Comparison of ENCODE assay signal across 8 cellular contexts in genomic region chr11:65833297-65834030, GRCh38. TPM values are rescaled to one million over a fixed set of nuclear protein-coding genes. Genes with fewer than 3 reads are reported as not detected.
DNase-seq lines count a peak whose midpoint lies in the region; ATAC-seq and TF ChIP-seq lines count a peak whose summit lies in the region.

SNX32 (plus strand) TSS chr11:65833963; CDS start chr11:65834066, 103 bp downstream.

- TF ChIP-seq EP300 in suprapubic skin (IDR thresholded peaks at IDR 0.05) = no peak

- H3K9me3 Mint-ChIP-seq in activated naive CD4-positive, alpha-beta T cell treated with anti-CD3 and anti-CD28 coated beads for 36 hours = no peaks in the 10 kb centered on the region
- H3K9me3 Mint-ChIP-seq in glutamatergic neuron (ENCODE audit: unreplicated experiment) = peaks cover 6% of the 10 kb centered on the region

- no peak for TF ChIP-seq POLR2A in suprapubic skin (IDR thresholded peaks at IDR 0.05)

- 2% methylated on average over 22 of the region's 63 CpGs for WGBS in suprapubic skin

- no peak within 1 kb of the TSS for H3K27ac ChIP-seq in suprapubic skin

- CTCF ChIA-PET in activated naive CD4-positive, alpha-beta T cell treated with anti-CD3 and anti-CD28 coated beads for 36 hours (lab: Charles Lee) = interaction anchor here (0.7 to 3.5 kb wide), 10 partner anchors 18 to 422 kb away, joined by 3 to 16 read pairs (median 6); partner anchors contain the start of genes KAT5 and MUS81

- H3K4me1 ChIP-seq in suprapubic skin = peaks cover 19% of the 10 kb centered on the region

- DNase-seq in D341Med (ENCODE audit: low spot score) (peak; percentile 99), Kasumi-1 (lab: John Stamatoyannopoulos, UW) (peak; percentile 90 to 93), SHP77 treated with DMSO at 0.1 percent for 48 hours (lab: John Stamatoyannopoulos, UW) (peak; percentile 23), glutamatergic neuron (peak; percentile 98), omental fat pad (ENCODE audit: low spot score) (peak; percentile 89), suprapubic skin (ENCODE audit: low spot score in 2 of 2) (peak; percentile 96 to 98)
- peak; percentile 97 for DNase-seq in activated naive CD4-positive, alpha-beta T cell treated with anti-CD3 and anti-CD28 coated beads for 36 hours

- ATAC-seq in GM21526 (IDR thresholded peaks at IDR 0.05; ENCODE audit: low FRiP score, unreplicated experiment) (peak; percentile 76), omental fat pad (ENCODE audit: low FRiP score) (peak; percentile 100)

- peaks cover 22% of the 10 kb centered on the region for H3K4me1 Mint-ChIP-seq in activated naive CD4-positive, alpha-beta T cell treated with anti-CD3 and anti-CD28 coated beads for 36 hours (ENCODE audit: low read depth)
- no peaks in the 10 kb centered on the region for H3K4me1 Mint-ChIP-seq in glutamatergic neuron (ENCODE audit: low read depth, unreplicated experiment)

- intact Hi-C loops in activated naive CD4-positive, alpha-beta T cell treated with anti-CD3 and anti-CD28 coated beads for 36 hours (cut with micrococcal nuclease) = loop anchor here (1.0 kb wide), 2 partner anchors 15 to 25 kb away; partner anchors contain the start of gene CFL1

- H3K4me3 ChIP-seq in suprapubic skin = peak within 1 kb of the TSS; percentile 68

- H3K4me3 Mint-ChIP-seq in activated naive CD4-positive, alpha-beta T cell treated with anti-CD3 and anti-CD28 coated beads for 36 hours = no peak within 1 kb of the TSS
- H3K4me3 Mint-ChIP-seq in glutamatergic neuron (ENCODE audit: unreplicated experiment) = no peak within 1 kb of the TSS

- no peak within 1 kb of the TSS for H3K27ac Mint-ChIP-seq in activated naive CD4-positive, alpha-beta T cell treated with anti-CD3 and anti-CD28 coated beads for 36 hours
- H3K27ac Mint-ChIP-seq in glutamatergic neuron (ENCODE audit: unreplicated experiment) = peak within 1 kb of the TSS; percentile 65

- H3K36me3 ChIP-seq in suprapubic skin = no peaks in the 10 kb centered on the region

- no peaks in the 10 kb centered on the region for H3K9me3 ChIP-seq in suprapubic skin

- peaks cover 2% of the 10 kb centered on the region for H3K36me3 Mint-ChIP-seq in activated naive CD4-positive, alpha-beta T cell treated with anti-CD3 and anti-CD28 coated beads for 36 hours (ENCODE audit: low read depth)
- no peaks in the 10 kb centered on the region for H3K36me3 Mint-ChIP-seq in glutamatergic neuron (ENCODE audit: unreplicated experiment)

- TF ChIP-seq CTCF in glutamatergic neuron (IDR thresholded peaks at IDR 0.05; ENCODE audit: partially characterized antibody, unreplicated experiment) = no peak
- TF ChIP-seq CTCF in omental fat pad (IDR thresholded peaks at IDR 0.05) = no peak
- no peak for TF ChIP-seq CTCF in suprapubic skin (IDR thresholded peaks at IDR 0.05)

- H3K27me3 ChIP-seq in suprapubic skin = no peaks in the 10 kb centered on the region

- H3K27me3 Mint-ChIP-seq in activated naive CD4-positive, alpha-beta T cell treated with anti-CD3 and anti-CD28 coated beads for 36 hours (ENCODE audit: low read depth) = no peaks in the 10 kb centered on the region
- H3K27me3 Mint-ChIP-seq in glutamatergic neuron (ENCODE audit: unreplicated experiment) = peaks cover 9% of the 10 kb centered on the region

RNA-seq across cellular contexts. Expression of gene SNX32, which starts in this region (rescaled TPM):
- total RNA-seq in activated naive CD4-positive, alpha-beta T cell treated with anti-CD3 and anti-CD28 coated beads for 36 hours = 1 to 10 TPM; 1.5 to 2.0 TPM
- 14.7 TPM for total RNA-seq in glutamatergic neuron (ENCODE audit: unreplicated experiment)
- 1 to 10 TPM in 2 of 4 donors, under 1 TPM in 2; 0.79 to 1.6 (median 1.1) TPM for total RNA-seq in omental fat pad
- total RNA-seq in suprapubic skin = 1 to 10 TPM in 1 of 4 donors, under 1 TPM in 1, not detected in 2; 0.76 to 1.1 TPM

Comparison
In these comparisons a context has a peak if more than half of its experiments do, and no peak if none do; other contexts are left out.
1. DNase-seq: peak in every context shown above with its lines; median percentile 99 in D341Med; 98 in glutamatergic neuron; 97 in activated naive CD4-positive, alpha-beta T cell treated with anti-CD3 and anti-CD28 coated beads for 36 hours; 97 in suprapubic skin; 92 in Kasumi-1; 89 in omental fat pad; 23 in SHP77 treated with DMSO at 0.1 percent for 48 hours.